Comparison of ENCODE assay signal across 1 cellular context in the genomic region with DNA sequence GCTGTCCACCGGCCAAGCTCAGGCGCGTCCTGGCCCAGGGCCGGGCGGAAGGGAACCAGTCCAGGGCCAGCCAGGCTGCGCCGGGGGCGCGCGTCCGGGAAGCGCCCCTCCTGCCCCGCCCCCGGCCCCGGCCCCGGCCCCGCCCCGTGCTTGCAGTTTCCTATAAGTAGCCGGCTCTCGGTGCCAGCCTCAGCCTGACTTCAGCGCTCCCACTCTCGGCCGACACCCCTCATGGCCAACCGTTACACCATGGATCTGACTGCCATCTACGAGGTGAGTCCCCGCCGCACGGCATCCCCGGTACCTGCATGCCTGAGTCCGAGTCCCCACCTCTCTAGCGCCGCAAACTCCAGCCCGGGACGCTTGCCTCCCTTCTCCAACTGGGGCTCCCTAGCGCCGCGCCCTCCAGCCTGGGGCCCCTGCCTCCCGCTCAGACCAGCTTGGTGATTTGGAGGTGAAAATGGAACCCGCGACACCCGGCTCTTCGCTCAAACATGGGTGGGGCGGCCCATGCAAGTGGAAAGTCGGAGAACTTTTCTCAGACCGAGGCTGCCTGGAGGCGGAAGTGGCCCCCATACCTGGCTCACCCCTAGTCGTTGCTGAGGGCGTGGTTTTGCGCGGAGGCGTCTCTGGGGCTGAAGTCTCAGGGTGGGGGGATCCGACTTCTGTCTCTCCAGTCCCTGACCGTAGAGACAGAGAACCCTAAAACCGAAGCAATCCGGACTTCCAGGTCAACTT.
TF ChIP-seq lines count a peak whose summit lies in the region.

A gene with protein sequence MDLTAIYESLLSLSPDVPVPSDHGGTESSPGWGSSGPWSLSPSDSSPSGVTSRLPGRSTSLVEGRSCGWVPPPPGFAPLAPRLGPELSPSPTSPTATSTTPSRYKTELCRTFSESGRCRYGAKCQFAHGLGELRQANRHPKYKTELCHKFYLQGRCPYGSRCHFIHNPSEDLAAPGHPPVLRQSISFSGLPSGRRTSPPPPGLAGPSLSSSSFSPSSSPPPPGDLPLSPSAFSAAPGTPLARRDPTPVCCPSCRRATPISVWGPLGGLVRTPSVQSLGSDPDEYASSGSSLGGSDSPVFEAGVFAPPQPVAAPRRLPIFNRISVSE (plus strand): TSS at position 192 of the 738 bp plus-strand sequence. CDS start 58 bp downstream, at position 250.

TF ChIP-seq in GM12878, 131 proteins besides CTCF, POLR2A, EP300 and RAD21 (continued from another document and continues in another):
- TF ChIP-seq, protein P1, sequence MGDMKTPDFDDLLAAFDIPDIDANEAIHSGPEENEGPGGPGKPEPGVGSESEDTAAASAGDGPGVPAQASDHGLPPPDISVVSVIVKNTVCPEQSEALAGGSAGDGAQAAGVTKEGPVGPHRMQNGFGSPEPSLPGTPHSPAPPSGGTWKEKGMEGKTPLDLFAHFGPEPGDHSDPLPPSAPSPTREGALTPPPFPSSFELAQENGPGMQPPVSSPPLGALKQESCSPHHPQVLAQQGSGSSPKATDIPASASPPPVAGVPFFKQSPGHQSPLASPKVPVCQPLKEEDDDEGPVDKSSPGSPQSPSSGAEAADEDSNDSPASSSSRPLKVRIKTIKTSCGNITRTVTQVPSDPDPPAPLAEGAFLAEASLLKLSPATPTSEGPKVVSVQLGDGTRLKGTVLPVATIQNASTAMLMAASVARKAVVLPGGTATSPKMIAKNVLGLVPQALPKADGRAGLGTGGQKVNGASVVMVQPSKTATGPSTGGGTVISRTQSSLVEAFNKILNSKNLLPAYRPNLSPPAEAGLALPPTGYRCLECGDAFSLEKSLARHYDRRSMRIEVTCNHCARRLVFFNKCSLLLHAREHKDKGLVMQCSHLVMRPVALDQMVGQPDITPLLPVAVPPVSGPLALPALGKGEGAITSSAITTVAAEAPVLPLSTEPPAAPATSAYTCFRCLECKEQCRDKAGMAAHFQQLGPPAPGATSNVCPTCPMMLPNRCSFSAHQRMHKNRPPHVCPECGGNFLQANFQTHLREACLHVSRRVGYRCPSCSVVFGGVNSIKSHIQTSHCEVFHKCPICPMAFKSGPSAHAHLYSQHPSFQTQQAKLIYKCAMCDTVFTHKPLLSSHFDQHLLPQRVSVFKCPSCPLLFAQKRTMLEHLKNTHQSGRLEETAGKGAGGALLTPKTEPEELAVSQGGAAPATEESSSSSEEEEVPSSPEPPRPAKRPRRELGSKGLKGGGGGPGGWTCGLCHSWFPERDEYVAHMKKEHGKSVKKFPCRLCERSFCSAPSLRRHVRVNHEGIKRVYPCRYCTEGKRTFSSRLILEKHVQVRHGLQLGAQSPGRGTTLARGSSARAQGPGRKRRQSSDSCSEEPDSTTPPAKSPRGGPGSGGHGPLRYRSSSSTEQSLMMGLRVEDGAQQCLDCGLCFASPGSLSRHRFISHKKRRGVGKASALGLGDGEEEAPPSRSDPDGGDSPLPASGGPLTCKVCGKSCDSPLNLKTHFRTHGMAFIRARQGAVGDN (IDR thresholded peaks at IDR 0.05) = peak; percentile 99
- TF ChIP-seq ZBTB4 (CRISPR knock-in tag; IDR thresholded peaks at IDR 0.05) (no peak), STAT3 (IDR thresholded peaks at IDR 0.05; ENCODE audit: low read depth, low read length) (no peak), PAX8 (IDR thresholded peaks at IDR 0.05) (no peak), HDGF (IDR thresholded peaks at IDR 0.05) (no peak), SP1 (IDR thresholded peaks at IDR 0.05; ENCODE audit: low read depth, low read length) (peak; percentile 10), RBBP5 (conservative IDR thresholded peaks at IDR 0.05) (no peak), CHD1 (IDR thresholded peaks at IDR 0.05; ENCODE audit: low read depth, low read length) (peak; percentile 81), TBL1XR1 (IDR thresholded peaks at IDR 0.05; ENCODE audit: low read depth, low read length) (peak; percentile 48; the same call in 1 of the 2 replicates), MEF2A (IDR thresholded peaks at IDR 0.05; ENCODE audit: insufficient read depth, low read depth, low read length) (no peak), CBFB (IDR thresholded peaks at IDR 0.05; ENCODE audit: low read depth) (peak; percentile 93), BCL11A (IDR thresholded peaks at IDR 0.05; ENCODE audit: low read depth, low read length) (no peak), BMI1 (IDR thresholded peaks at IDR 0.05; ENCODE audit: borderline replicate concordance) (no peak), ZZZ3 (IDR thresholded peaks at IDR 0.05; ENCODE audit: control insufficient read depth, insufficient read length, low read depth) (no peak), YY1 (IDR thresholded peaks at IDR 0.05; ENCODE audit: low read depth, low read length) (peak; percentile 68), MTA2 (IDR thresholded peaks at IDR 0.05; ENCODE audit: low read depth) (no peak), ZNF207 (IDR thresholded peaks at IDR 0.05; ENCODE audit: borderline replicate concordance) (peak; percentile 83), POLR2AphosphoS2 (IDR thresholded peaks at IDR 0.05; ENCODE audit: low read depth, low read length) (peak; percentile 100), EZH2 (IDR thresholded peaks at IDR 0.05; ENCODE audit: borderline replicate concordance, control insufficient read depth, low read depth, low read length) (no peak), GABPA (IDR thresholded peaks at IDR 0.05; ENCODE audit: low read depth) (no peak), RB1 (IDR thresholded peaks at IDR 0.05; ENCODE audit: borderline replicate concordance) (peak; percentile 88), NBN (IDR thresholded peaks at IDR 0.05) (peak; percentile 79), IRF5 (IDR thresholded peaks at IDR 0.05; ENCODE audit: borderline replicate concordance) (no peak), FOXK2 (IDR thresholded peaks at IDR 0.05) (no peak), POU2F2 (IDR thresholded peaks at IDR 0.05; ENCODE audit: borderline replicate concordance, low read depth, low read length) (peak; percentile 99), USF1 (IDR thresholded peaks at IDR 0.05; ENCODE audit: borderline replicate concordance, extremely low read length, insufficient read depth, low read depth, low read length) (no peak), ZNF592 (IDR thresholded peaks at IDR 0.05) (no peak), EED (IDR thresholded peaks at IDR 0.05; ENCODE audit: low read depth) (no peak), CBX5 (IDR thresholded peaks at IDR 0.05; ENCODE audit: low read depth) (no peak), TCF12 (IDR thresholded peaks at IDR 0.05; ENCODE audit: low read depth, low read length) (peak; percentile 77; the same call in 1 of the 2 replicates), CHD4 (IDR thresholded peaks at IDR 0.05) (no peak), ZNF384 (IDR thresholded peaks at IDR 0.05; ENCODE audit: borderline replicate concordance, low read depth, low read length) (no peak), SMARCA5 (IDR thresholded peaks at IDR 0.05) (0 out of 2 replicates have a peak, but pooled peaks have one; percentile 54), SMAD5 (IDR thresholded peaks at IDR 0.05; ENCODE audit: low read depth) (peak; percentile 96), SUZ12 (IDR thresholded peaks at IDR 0.05; ENCODE audit: unreplicated experiment) (no peak), NFIC (IDR thresholded peaks at IDR 0.05; ENCODE audit: low read depth, low read length) (no peak), RUNX3 (IDR thresholded peaks at IDR 0.05; ENCODE audit: low read length) (no peak), WRNIP1 (IDR thresholded peaks at IDR 0.05; ENCODE audit: borderline replicate concordance, low read depth, low read length) (no peak), IRF3 (IDR thresholded peaks at IDR 0.05) (no peak), MTA3 (IDR thresholded peaks at IDR 0.05; ENCODE audit: borderline replicate concordance, low read length) (no peak), CHD2 (IDR thresholded peaks at IDR 0.05; ENCODE audit: borderline replicate concordance, low read depth, low read length) (peak; percentile 37), KAT2A (conservative IDR thresholded peaks at IDR 0.05; ENCODE audit: control insufficient read depth, low read depth, low read length) (no peak), SPI1 (IDR thresholded peaks at IDR 0.05; ENCODE audit: borderline replicate concordance, insufficient read depth, low read depth, low read length) (peak; percentile 44; the same call in 1 of the 2 replicates)
- TF ChIP-seq, protein P2, sequence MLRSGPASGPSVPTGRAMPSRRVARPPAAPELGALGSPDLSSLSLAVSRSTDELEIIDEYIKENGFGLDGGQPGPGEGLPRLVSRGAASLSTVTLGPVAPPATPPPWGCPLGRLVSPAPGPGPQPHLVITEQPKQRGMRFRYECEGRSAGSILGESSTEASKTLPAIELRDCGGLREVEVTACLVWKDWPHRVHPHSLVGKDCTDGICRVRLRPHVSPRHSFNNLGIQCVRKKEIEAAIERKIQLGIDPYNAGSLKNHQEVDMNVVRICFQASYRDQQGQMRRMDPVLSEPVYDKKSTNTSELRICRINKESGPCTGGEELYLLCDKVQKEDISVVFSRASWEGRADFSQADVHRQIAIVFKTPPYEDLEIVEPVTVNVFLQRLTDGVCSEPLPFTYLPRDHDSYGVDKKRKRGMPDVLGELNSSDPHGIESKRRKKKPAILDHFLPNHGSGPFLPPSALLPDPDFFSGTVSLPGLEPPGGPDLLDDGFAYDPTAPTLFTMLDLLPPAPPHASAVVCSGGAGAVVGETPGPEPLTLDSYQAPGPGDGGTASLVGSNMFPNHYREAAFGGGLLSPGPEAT (IDR thresholded peaks at IDR 0.05; ENCODE audit: low read depth) = peak; percentile 72
